Comparison of ENCODE assay signal across 8 cellular contexts in genomic region chr10:89414879-89415821, GRCh38. TPM values are rescaled to one million over a fixed set of nuclear protein-coding genes. Genes with fewer than 3 reads are reported as not detected.
A peak's percentile ranks its signal among the peaks of the same experiment; 100 is the strongest.
DNase-seq lines count a peak whose midpoint lies in the region; ATAC-seq and TF ChIP-seq lines count a peak whose summit lies in the region.

No MANE protein-coding gene starts in this region.

- H3K4me1 Mint-ChIP-seq in activated T-helper 2 cell treated with anti-CD3 and anti-CD28 coated beads, Interferon-gamma antibody, Interleukin-2, Interleukin-4, amounts not matched to agents 10 μg/mL and 5 μg/mL and 100 μg/mL, durations not matched to agents 14 hours and 24 hours and 36 hours (ENCODE audit: low read depth), result peaks cover 44% of the 10 kb centered on the region
- peaks cover 29 to 83% (median 55%) of the 10 kb centered on the region in 4 donors for H3K4me1 Mint-ChIP-seq in naive thymus-derived CD8-positive, alpha-beta T cell

- H3K9me3 Mint-ChIP-seq in activated T-helper 2 cell treated with anti-CD3 and anti-CD28 coated beads, Interferon-gamma antibody, Interleukin-2, Interleukin-4, amounts not matched to agents 10 μg/mL and 5 μg/mL and 100 μg/mL, durations not matched to agents 14 hours and 24 hours and 36 hours, result peaks cover 11% of the 10 kb centered on the region
- H3K9me3 Mint-ChIP-seq in naive thymus-derived CD8-positive, alpha-beta T cell, result no peaks in the 10 kb centered on the region

- H3K27ac ChIP-seq in OCI-LY3 (ENCODE audit: low read length) (peak overlapping the region; percentile 75), tibial artery (peak overlapping the region; percentile 88 to 92)

- H3K9ac ChIP-seq in OCI-LY3 (ENCODE audit: low read length), result peak overlapping the region; percentile 92

- H3K79me2 ChIP-seq in OCI-LY3 (ENCODE audit: low read length), result peaks cover 54% of the 10 kb centered on the region

- ATAC-seq in HG02852 (IDR thresholded peaks at IDR 0.05; ENCODE audit: unreplicated experiment), result peak; percentile 40
- ATAC-seq in naive thymus-derived CD8-positive, alpha-beta T cell, result peak; percentile 52 to 54

- H3K9me3 ChIP-seq in OCI-LY3 (ENCODE audit: insufficient read depth, low read length) (no peaks in the 10 kb centered on the region), tibial artery (no peaks in the 10 kb centered on the region)

- H3K36me3 Mint-ChIP-seq in activated T-helper 2 cell treated with anti-CD3 and anti-CD28 coated beads, Interferon-gamma antibody, Interleukin-2, Interleukin-4, amounts not matched to agents 10 μg/mL and 5 μg/mL and 100 μg/mL, durations not matched to agents 14 hours and 24 hours and 36 hours (ENCODE audit: low read depth), result peaks cover 35% of the 10 kb centered on the region
- H3K36me3 Mint-ChIP-seq in naive thymus-derived CD8-positive, alpha-beta T cell, result peaks cover 0 to 15% (median 4%) of the 10 kb centered on the region in 3 donors

- H2AFZ ChIP-seq in OCI-LY3 (ENCODE audit: low read depth, low read length), result peak overlapping the region; percentile 69

- H3K27me3 Mint-ChIP-seq in activated T-helper 2 cell treated with anti-CD3 and anti-CD28 coated beads, Interferon-gamma antibody, Interleukin-2, Interleukin-4, amounts not matched to agents 10 μg/mL and 5 μg/mL and 100 μg/mL, durations not matched to agents 14 hours and 24 hours and 36 hours (ENCODE audit: low read depth), result peaks cover 6% of the 10 kb centered on the region
- H3K27me3 Mint-ChIP-seq in naive thymus-derived CD8-positive, alpha-beta T cell, result no peaks in the 10 kb centered on the region

- POLR2A ChIA-PET in naive thymus-derived CD8-positive, alpha-beta T cell (lab: Charles Lee), result interaction anchor here (0.6 to 4.7 kb wide), 9 partner anchors 9 to 205 kb away, joined by 4 to 70 read pairs (median 4); partner anchors contain the start of genes IFIT1, IFIT2 and LIPA

- TF ChIP-seq CTCF in OCI-LY3 (IDR thresholded peaks at IDR 0.05; ENCODE audit: low read depth, low read length), result no peak
- TF ChIP-seq CTCF in tibial artery (IDR thresholded peaks at IDR 0.05), result peak in 1 of 2 experiments; percentile 24

- H3K36me3 ChIP-seq in OCI-LY3 (replicated peaks; ENCODE audit: low read depth, low read length) (peaks cover 14% of the 10 kb centered on the region), tibial artery (peaks cover 4 to 11% (median 11%) of the 10 kb centered on the region in 3 donors)

- H3K27me3 ChIP-seq in OCI-LY3 (ENCODE audit: low read depth, low read length) (no peaks in the 10 kb centered on the region), tibial artery (no peaks in the 10 kb centered on the region)

- H3K4me2 ChIP-seq in OCI-LY3 (ENCODE audit: low read length), result peak overlapping the region; percentile 91

- H3K4me3 ChIP-seq in OCI-LY3 (ENCODE audit: low read length) (peak overlapping the region; percentile 87), tibial artery (peak overlapping the region; percentile 70 to 91)

- peak; percentile 47 for DNase-seq in NCI-H82 (lab: John Stamatoyannopoulos, UW)
- no peak for DNase-seq in NCI-H82 treated with DMSO at 0.1 percent for 48 hours (lab: John Stamatoyannopoulos, UW; ENCODE audit: unreplicated experiment)
- peak; percentile 23 for DNase-seq in activated T-helper 2 cell treated with anti-CD3 and anti-CD28 coated beads, Interferon-gamma antibody, Interleukin-2, Interleukin-4, amounts not matched to agents 10 μg/mL and 5 μg/mL and 100 μg/mL, durations not matched to agents 14 hours and 24 hours and 36 hours (ENCODE audit: low spot score)
- peak; percentile 54 for DNase-seq in fibroblast of peridontal ligament (ENCODE audit: extremely low read depth)
- DNase-seq in naive thymus-derived CD8-positive, alpha-beta T cell, result peak; percentile 18 to 71 (median 46)
- DNase-seq in tibial artery, result peak; percentile 55 to 73

- 0 out of 2 replicates have a peak, but pooled peaks cover 3% of the 10 kb centered on the region for H4K20me1 ChIP-seq in OCI-LY3 (ENCODE audit: insufficient read depth, low read length)

- H3K4me1 ChIP-seq in OCI-LY3 (ENCODE audit: low read length) (peaks cover 16% of the 10 kb centered on the region), tibial artery (peaks cover 0 to 46% (median 15%) of the 10 kb centered on the region in 4 donors)

- peak overlapping the region; percentile 87 for H3K4me3 Mint-ChIP-seq in activated T-helper 2 cell treated with anti-CD3 and anti-CD28 coated beads, Interferon-gamma antibody, Interleukin-2, Interleukin-4, amounts not matched to agents 10 μg/mL and 5 μg/mL and 100 μg/mL, durations not matched to agents 14 hours and 24 hours and 36 hours (ENCODE audit: low read depth)
- peak overlapping the region; percentile 92 to 100 (median 97) for H3K4me3 Mint-ChIP-seq in naive thymus-derived CD8-positive, alpha-beta T cell

- H3K27ac Mint-ChIP-seq in activated T-helper 2 cell treated with anti-CD3 and anti-CD28 coated beads, Interferon-gamma antibody, Interleukin-2, Interleukin-4, amounts not matched to agents 10 μg/mL and 5 μg/mL and 100 μg/mL, durations not matched to agents 14 hours and 24 hours and 36 hours, result peak overlapping the region; percentile 93
- peak overlapping the region; percentile 91 to 100 (median 98) for H3K27ac Mint-ChIP-seq in naive thymus-derived CD8-positive, alpha-beta T cell

- intact Hi-C loops in activated T-helper 2 cell treated with anti-CD3 and anti-CD28 coated beads, Interferon-gamma antibody, Interleukin-2, Interleukin-4, amounts not matched to agents 10 μg/mL and 5 μg/mL and 100 μg/mL, durations not matched to agents 14 hours and 24 hours and 36 hours (cut with micrococcal nuclease), result loop anchor here (1.0 to 5.0 kb wide), 3 partner anchors 83 to 287 kb away; partner anchors contain the start of genes KIF20B and PANK1
- intact Hi-C loops in tibial artery (cut with DNase I; ENCODE audit: low total_unique reads), result no loop called here

RNA-seq across cellular contexts. Expression of gene IFIT5, which starts 0.8 kb away (rescaled TPM):
- total RNA-seq in activated T-helper 2 cell treated with anti-CD3 and anti-CD28 coated beads, Interferon-gamma antibody, Interleukin-2, Interleukin-4, amounts not matched to agents 10 μg/mL and 5 μg/mL and 100 μg/mL, durations not matched to agents 14 hours and 24 hours and 36 hours, result 4.4 and 4.8 TPM in 2 replicates
- 10 to 100 TPM; 22.0 to 23.4 TPM for total RNA-seq in naive thymus-derived CD8-positive, alpha-beta T cell
- 10 to 100 TPM in 2 of 3 donors, 1 to 10 TPM in 1; 9.0 to 10.6 (median 10.3) TPM for polyA plus RNA-seq in naive thymus-derived CD8-positive, alpha-beta T cell

RNA-seq across cellular contexts. Expression of gene IFIT1, which starts 22.7 kb away (rescaled TPM):
- 0.09 and 0.32 TPM in 2 replicates for total RNA-seq in activated T-helper 2 cell treated with anti-CD3 and anti-CD28 coated beads, Interferon-gamma antibody, Interleukin-2, Interleukin-4, amounts not matched to agents 10 μg/mL and 5 μg/mL and 100 μg/mL, durations not matched to agents 14 hours and 24 hours and 36 hours
- 1 to 10 TPM; 2.9 to 3.7 TPM for total RNA-seq in naive thymus-derived CD8-positive, alpha-beta T cell
- polyA plus RNA-seq in naive thymus-derived CD8-positive, alpha-beta T cell, result 1 to 10 TPM; 1.0 to 6.9 (median 2.9) TPM

RNA-seq across cellular contexts. Expression of gene IFIT1B, which starts 37.3 kb away (rescaled TPM):
- total RNA-seq in activated T-helper 2 cell treated with anti-CD3 and anti-CD28 coated beads, Interferon-gamma antibody, Interleukin-2, Interleukin-4, amounts not matched to agents 10 μg/mL and 5 μg/mL and 100 μg/mL, durations not matched to agents 14 hours and 24 hours and 36 hours, result not detected in 2 replicates
- not detected for total RNA-seq in naive thymus-derived CD8-positive, alpha-beta T cell
- not detected for polyA plus RNA-seq in naive thymus-derived CD8-positive, alpha-beta T cell
